Comparison of ENCODE assay signal across 1 cellular context in the genomic region with DNA sequence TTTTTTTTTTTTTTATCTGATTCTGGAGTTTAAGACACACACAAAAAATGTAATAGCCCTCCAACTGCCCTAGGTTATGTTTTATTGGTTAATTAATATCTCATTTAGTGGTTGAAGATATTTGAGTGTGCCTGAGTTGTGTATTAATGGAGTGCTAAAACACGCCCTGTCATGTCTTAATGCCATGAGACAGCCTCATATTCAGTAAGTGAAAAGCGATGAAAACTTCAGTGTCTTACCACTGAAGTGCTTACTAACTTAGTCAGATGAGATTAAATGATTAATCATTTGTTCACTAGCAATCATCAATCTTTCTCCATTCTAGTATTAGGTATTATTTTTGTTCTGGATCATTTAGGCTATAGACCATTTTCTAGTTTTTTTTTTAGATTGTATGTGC.
TF ChIP-seq lines count a peak whose summit lies in the region.

No MANE protein-coding gene starts in this region.

TF ChIP-seq in SK-N-SH treated with all-trans-retinoic acid at 6 μM for 48 hours, 23 proteins besides CTCF, POLR2A, EP300 and RAD21 (continued from another document):
- TF ChIP-seq, protein P1, sequence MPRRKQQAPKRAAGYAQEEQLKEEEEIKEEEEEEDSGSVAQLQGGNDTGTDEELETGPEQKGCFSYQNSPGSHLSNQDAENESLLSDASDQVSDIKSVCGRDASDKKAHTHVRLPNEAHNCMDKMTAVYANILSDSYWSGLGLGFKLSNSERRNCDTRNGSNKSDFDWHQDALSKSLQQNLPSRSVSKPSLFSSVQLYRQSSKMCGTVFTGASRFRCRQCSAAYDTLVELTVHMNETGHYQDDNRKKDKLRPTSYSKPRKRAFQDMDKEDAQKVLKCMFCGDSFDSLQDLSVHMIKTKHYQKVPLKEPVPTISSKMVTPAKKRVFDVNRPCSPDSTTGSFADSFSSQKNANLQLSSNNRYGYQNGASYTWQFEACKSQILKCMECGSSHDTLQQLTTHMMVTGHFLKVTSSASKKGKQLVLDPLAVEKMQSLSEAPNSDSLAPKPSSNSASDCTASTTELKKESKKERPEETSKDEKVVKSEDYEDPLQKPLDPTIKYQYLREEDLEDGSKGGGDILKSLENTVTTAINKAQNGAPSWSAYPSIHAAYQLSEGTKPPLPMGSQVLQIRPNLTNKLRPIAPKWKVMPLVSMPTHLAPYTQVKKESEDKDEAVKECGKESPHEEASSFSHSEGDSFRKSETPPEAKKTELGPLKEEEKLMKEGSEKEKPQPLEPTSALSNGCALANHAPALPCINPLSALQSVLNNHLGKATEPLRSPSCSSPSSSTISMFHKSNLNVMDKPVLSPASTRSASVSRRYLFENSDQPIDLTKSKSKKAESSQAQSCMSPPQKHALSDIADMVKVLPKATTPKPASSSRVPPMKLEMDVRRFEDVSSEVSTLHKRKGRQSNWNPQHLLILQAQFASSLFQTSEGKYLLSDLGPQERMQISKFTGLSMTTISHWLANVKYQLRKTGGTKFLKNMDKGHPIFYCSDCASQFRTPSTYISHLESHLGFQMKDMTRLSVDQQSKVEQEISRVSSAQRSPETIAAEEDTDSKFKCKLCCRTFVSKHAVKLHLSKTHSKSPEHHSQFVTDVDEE (CRISPR knock-in tag; IDR thresholded peaks at IDR 0.05) = no peak
- no peak for TF ChIP-seq TOX (CRISPR knock-in tag; IDR thresholded peaks at IDR 0.05; ENCODE audit: borderline replicate concordance)
